ENCODE assay signal across 8 cellular contexts in the genomic region with DNA sequence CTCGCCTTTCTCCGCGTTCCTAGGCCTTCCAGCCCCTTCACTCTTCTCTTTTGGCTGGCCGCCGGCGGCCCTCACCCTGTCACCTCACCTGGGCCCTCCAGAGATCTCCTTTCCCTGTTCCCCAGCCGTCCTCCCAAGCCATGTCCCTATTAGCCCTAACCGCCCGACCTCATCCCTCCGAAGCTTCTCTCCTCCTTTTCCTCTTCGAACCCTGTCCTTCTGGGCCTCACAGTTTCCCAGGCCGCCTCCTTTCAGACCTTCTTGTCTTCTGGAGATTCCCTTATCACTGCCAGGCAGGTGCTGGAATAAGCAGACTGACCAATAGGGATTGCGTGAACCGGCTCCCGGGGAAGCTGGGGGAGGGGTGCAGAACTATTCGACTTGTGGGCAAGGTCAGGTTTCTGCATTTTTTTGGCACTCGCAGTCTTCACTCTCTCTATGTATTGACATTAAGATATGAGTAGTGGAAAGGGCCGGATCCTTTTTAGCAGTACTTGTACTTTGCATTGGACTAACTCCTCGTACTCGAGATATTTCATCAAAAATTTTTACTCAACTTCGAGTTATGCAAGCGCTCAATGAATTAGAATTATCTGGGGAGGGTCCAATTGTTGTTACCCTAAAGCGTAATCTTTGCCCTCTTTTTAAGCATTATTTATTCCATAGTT. TPM values are rescaled to one million over a fixed set of nuclear protein-coding genes. Genes with fewer than 3 reads are reported as not detected.
DNase-seq lines count a peak whose midpoint lies in the region; TF ChIP-seq lines count a peak whose summit lies in the region.

No MANE protein-coding gene starts in this region.

- peak overlapping the region; percentile 97 for H2AFZ ChIP-seq in parathyroid adenoma

- TF ChIP-seq CTCF in HFF-Myc (IDR thresholded peaks at IDR 0.05; ENCODE audit: low read depth, low read length, missing control alignments) (no peak), adrenal gland (IDR thresholded peaks at IDR 0.05) (no peak), left ventricle myocardium inferior (IDR thresholded peaks at IDR 0.05; ENCODE audit: borderline replicate concordance) (no peak), parathyroid adenoma (IDR thresholded peaks at IDR 0.05) (no peak)

- TF ChIP-seq POLR2A in adrenal gland (IDR thresholded peaks at IDR 0.05) = peak in 1 of 2 donors; percentile 68

- no peaks in the 10 kb centered on the region for H3K36me3 ChIP-seq in NT2/D1 (ENCODE audit: insufficient read depth, insufficient read length, low read length)
- H3K36me3 ChIP-seq in adrenal gland (replicated peaks in 1 of 2) = no peaks in the 10 kb centered on the region
- no peaks in the 10 kb centered on the region for H3K36me3 ChIP-seq in left ventricle myocardium inferior
- no peaks in the 10 kb centered on the region for H3K36me3 ChIP-seq in parathyroid adenoma (ENCODE audit: control insufficient read depth, insufficient read depth, low read length)

- H3K4me1 ChIP-seq in NT2/D1 (ENCODE audit: insufficient read depth, insufficient read length) = no peaks in the 10 kb centered on the region
- H3K4me1 ChIP-seq in adrenal gland (replicated peaks in 1 of 2) = peaks cover 28 to 40% of the 10 kb centered on the region in 2 donors
- H3K4me1 ChIP-seq in left ventricle myocardium inferior = peaks cover 62% of the 10 kb centered on the region
- H3K4me1 ChIP-seq in parathyroid adenoma = no peaks in the 10 kb centered on the region

- peak overlapping the region; percentile 75 for H3K4me2 ChIP-seq in parathyroid adenoma (ENCODE audit: low read length)

- H3K9ac ChIP-seq in NT2/D1 (ENCODE audit: insufficient read length, low read depth) = peak overlapping the region; percentile 88
- peak overlapping the region; percentile 84 for H3K9ac ChIP-seq in parathyroid adenoma

- H3K27me3 ChIP-seq in NT2/D1 (ENCODE audit: insufficient read depth, insufficient read length) = no peaks in the 10 kb centered on the region
- H3K27me3 ChIP-seq in adrenal gland = no peaks in the 10 kb centered on the region
- H3K27me3 ChIP-seq in left ventricle myocardium inferior (ENCODE audit: low read depth) = no peaks in the 10 kb centered on the region
- no peaks in the 10 kb centered on the region for H3K27me3 ChIP-seq in parathyroid adenoma (ENCODE audit: control insufficient read depth, insufficient read depth, low read length)

- H3K4me3 ChIP-seq in HFF-Myc (replicated peaks; ENCODE audit: low read depth, low read length) = peak overlapping the region; percentile 75
- peak overlapping the region; percentile 69 for H3K4me3 ChIP-seq in NT2/D1 (ENCODE audit: insufficient read length, low read depth)
- peak overlapping the region; percentile 61 to 96 (median 84) for H3K4me3 ChIP-seq in adrenal gland
- peak overlapping the region; percentile 93 for H3K4me3 ChIP-seq in left ventricle myocardium inferior
- H3K4me3 ChIP-seq in parathyroid adenoma (ENCODE audit: low read depth, low read length) = peak overlapping the region; percentile 76

- 1 to 3% (median 2%) methylated on average over 20 to 23 of the region's 23 CpGs for WGBS in adrenal gland, 4 donors

- DNase-seq in COLO668 (lab: John Stamatoyannopoulos, UW; ENCODE audit: unreplicated experiment) (peak; percentile 36), HFF-Myc (ENCODE audit: extremely low read depth, low read depth) (no peak), NT2/D1 (ENCODE audit: low read depth, low spot score) (no peak), adrenal gland (peak; percentile 80 to 93 (median 86)), left ventricle myocardium inferior (peak; percentile 64), cortex of kidney (lab: John Stamatoyannopoulos, UW) (no peak)
- DNase-seq in effector CD8-positive, alpha-beta T cell (lab: John Stamatoyannopoulos, UW) = no peak

- H3K9me3 ChIP-seq in NT2/D1 (ENCODE audit: insufficient read depth, low read length) = no peaks in the 10 kb centered on the region
- H3K9me3 ChIP-seq in adrenal gland (replicated peaks in 1 of 3) = no peaks in the 10 kb centered on the region
- H3K9me3 ChIP-seq in left ventricle myocardium inferior (replicated peaks) = no peaks in the 10 kb centered on the region
- H3K9me3 ChIP-seq in parathyroid adenoma (ENCODE audit: control insufficient read depth, low read length) = no peaks in the 10 kb centered on the region

- peaks cover 24% of the 10 kb centered on the region for H3K79me2 ChIP-seq in parathyroid adenoma

- intact Hi-C loops in adrenal gland (cut with DNase I) (no loop called here), left ventricle myocardium inferior (cut with micrococcal nuclease) (no loop called here)

- H3K27ac ChIP-seq in adrenal gland (peak overlapping the region; percentile 91 to 98 (median 97)), left ventricle myocardium inferior (replicated peaks) (peak overlapping the region; percentile 92), parathyroid adenoma (peak overlapping the region; percentile 86)

RNA-seq across cellular contexts. Expression of a gene that starts 0.7 kb away (rescaled TPM):
- 10 to 100 TPM; 44.2 to 86.0 (median 60.5) TPM for total RNA-seq in adrenal gland
- polyA plus RNA-seq in adrenal gland = 10 to 100 TPM; 75.3 to 97.7 (median 86.4) TPM
- total RNA-seq in left ventricle myocardium inferior = 56.9 TPM

Comparison
In these comparisons a context has a peak if more than half of its experiments do, and no peak if none do; other contexts are left out.
1. DNase-seq: peak in COLO668 (single experiment), adrenal gland (7 of 7) and left ventricle myocardium inferior (single experiment); none in HFF-Myc (single experiment), NT2/D1 (single experiment), cortex of kidney (single experiment) and effector CD8-positive, alpha-beta T cell (single experiment).
2. Peak in every context shown above with its lines, with median percentiles within 50 percentile points of each other: H3K4me3 ChIP-seq and H3K27ac ChIP-seq.